ENCODE assay signal across 9 cellular contexts in genomic region chr11:62669420-62670161, GRCh38. TPM values are rescaled to one million over a fixed set of nuclear protein-coding genes. Genes with fewer than 3 reads are reported as not detected.
A peak's percentile ranks its signal among the peaks of the same experiment; 100 is the strongest.
DNase-seq lines count a peak whose midpoint lies in the region; ATAC-seq, FAIRE-seq and TF ChIP-seq lines count a peak whose summit lies in the region.
"Had no signal": no experiment of that assay in that cellular context is flagged by ENCODE, and none has a peak within 500 bp of the region (broad histone marks: within the 10 kb centered on the region; RNA-seq: fewer than 3 reads in every experiment).

No MANE protein-coding gene starts in this region.

- peak in 2 of 5 donors; percentile 14 to 29 for DNase-seq in heart left ventricle
- DNase-seq in Right ventricle myocardium superior: no peak
- DNase-seq in RWPE1 (ENCODE audit: low spot score): no peak
- DNase-seq in foreskin fibroblast: peak; percentile 34 to 60
- DNase-seq in stomach: no peak
- DNase-seq in activated CD4-positive, CD25-positive, alpha-beta regulatory T cell treated with anti-CD3 and anti-CD28 coated beads, Interleukin-2, amount 50 U/mL, for 72 hours: no peak
- DNase-seq in urothelium cell line (ENCODE audit: low spot score): no peak
- DNase-seq in hypothalamus (lab: John Stamatoyannopoulos, UW): no peak
- DNase-seq: DMS153 had no signal

- TF ChIP-seq POLR2A in heart left ventricle (IDR thresholded peaks at IDR 0.05) (no peak), stomach (IDR thresholded peaks at IDR 0.05) (no peak)

- 72 to 80% (median 77%) methylated on average over 4 of the region's 4 CpGs for WGBS in heart left ventricle, 4 donors
- 50 to 76% (median 55%) methylated on average over 4 of the region's 4 CpGs for WGBS in stomach, 5 donors

- TF ChIP-seq CTCF in heart left ventricle (IDR thresholded peaks at IDR 0.05) (no peak), RWPE1 (conservative IDR thresholded peaks at IDR 0.05; ENCODE audit: low read depth) (no peak), foreskin fibroblast (IDR thresholded peaks at IDR 0.05; ENCODE audit: low read depth, low read length) (no peak), stomach (IDR thresholded peaks at IDR 0.05) (no peak)

- H3K27me3 ChIP-seq in heart left ventricle: no peaks in the 10 kb centered on the region
- no peaks in the 10 kb centered on the region for H3K27me3 ChIP-seq in stomach

- H3K4me3 ChIP-seq in heart left ventricle (no peak overlapping the region), foreskin fibroblast (ENCODE audit: low read depth in 1 of 2, low read length in 2 of 2) (no peak overlapping the region), stomach (no peak overlapping the region)

- intact Hi-C loops in heart left ventricle (cut with DNase I): loop anchor here in 2 of 10 donors (5.0 kb wide), 1 partner anchor 38 kb away; the partner anchor contains the start of genes BSCL2 (in 2 of the 2) and GNG3 (in 2 of the 2)
- intact Hi-C loops in Right ventricle myocardium superior (cut with DNase I): no loop called here
- intact Hi-C loops in stomach (cut with DNase I; ENCODE audit: low total_unique reads): no loop called here

- peak overlapping the region in 7 of 12 donors; percentile 4 to 97 (median 10) for H3K27ac ChIP-seq in heart left ventricle
- H3K27ac ChIP-seq in RWPE1: peak overlapping the region; percentile 94
- H3K27ac ChIP-seq in stomach: peak overlapping the region; percentile 11 to 95 (median 69)

- H3K4me1 ChIP-seq in heart left ventricle (peaks cover 5 to 63% (median 43%) of the 10 kb centered on the region in 12 donors), stomach (peaks cover 53 to 74% (median 72%) of the 10 kb centered on the region in 4 donors)

- POLR2A ChIA-PET in RWPE1 (lab: Yijun Ruan, JAX; ENCODE audit: low non-redundant PET): interaction anchor here (0.7 to 0.8 kb wide), 2 partner anchors 15 to 96 kb away, joined by 3 to 4 read pairs; partner anchors contain the start of gene EEF1G

- no peak for TF ChIP-seq EP300 in stomach (IDR thresholded peaks at IDR 0.05)

- CTCF ChIA-PET in RWPE1 (lab: Yijun Ruan, JAX): interaction anchor here (0.6 kb wide), 2 partner anchors 24 to 75 kb away, joined by 4 to 6 read pairs; no protein-coding TSS in a partner anchor

- H3K9me3 ChIP-seq in heart left ventricle (no peaks in the 10 kb centered on the region), stomach (no peaks in the 10 kb centered on the region)

- H3K36me3 ChIP-seq in heart left ventricle: peaks cover 0 to 34% (median 28%) of the 10 kb centered on the region in 9 donors
- peaks cover 0 to 30% (median 24%) of the 10 kb centered on the region in 4 donors for H3K36me3 ChIP-seq in stomach

- FAIRE-seq in urothelium cell line (lab: Jason Lieb, UNC): no peak

- ATAC-seq in heart left ventricle: no peak
- no peak for ATAC-seq in Right ventricle myocardium superior (ENCODE audit: poor library complexity)

RNA-seq across cellular contexts. Expression of gene UQCC3, which starts 1.9 kb away (rescaled TPM):
- total RNA-seq in heart left ventricle (1 to 10 TPM; 5.3 to 8.8 (median 5.9) TPM), Right ventricle myocardium superior (7.8 TPM), stomach (10 to 100 TPM in 2 of 5 donors, 1 to 10 TPM in 3; 4.2 to 49.8 (median 8.1) TPM)
- polyA plus RNA-seq in heart left ventricle (10 to 100 TPM; 11.5 to 15.8 TPM), stomach (10 to 100 TPM; 16.2 to 30.3 (median 20.9) TPM)

RNA-seq across cellular contexts. Expression of gene LBHD1, which starts 2.5 kb away (rescaled TPM):
- total RNA-seq in heart left ventricle: 1 to 10 TPM; 1.8 to 6.3 (median 2.9) TPM
- polyA plus RNA-seq in heart left ventricle: 1 to 10 TPM; 1.4 to 1.8 TPM
- total RNA-seq in Right ventricle myocardium superior: 3.2 TPM
- total RNA-seq in stomach: 10 to 100 TPM in 3 of 5 donors, 1 to 10 TPM in 1, under 1 TPM in 1; 0.45 to 56.6 (median 10.3) TPM
- polyA plus RNA-seq in stomach: 1 to 10 TPM; 4.9 to 6.8 (median 5.5) TPM

RNA-seq across cellular contexts. Expression of gene CSKMT, which starts 4.5 kb away (rescaled TPM):
- total RNA-seq in heart left ventricle: 1 to 10 TPM in 7 of 9 donors, under 1 TPM in 2; 0.38 to 8.7 (median 4.2) TPM
- 1 to 10 TPM; 4.4 to 6.6 TPM for polyA plus RNA-seq in heart left ventricle
- total RNA-seq in Right ventricle myocardium superior: 3.7 TPM
- 1 to 10 TPM in 4 of 5 donors, not detected in 1; 3.5 to 7.6 (median 4.9) TPM for total RNA-seq in stomach
- 10 to 100 TPM in 2 of 3 donors, 1 to 10 TPM in 1; 8.7 to 25.5 (median 19.9) TPM for polyA plus RNA-seq in stomach

RNA-seq across cellular contexts. Expression of gene C11orf98, which starts 4.6 kb away (rescaled TPM):
- total RNA-seq in heart left ventricle: 10 to 100 TPM; 24.0 to 56.2 (median 28.5) TPM
- polyA plus RNA-seq in heart left ventricle: 100 to 1,000 TPM in 1 of 2 donors, 10 to 100 TPM in 1; 75.1 to 191 TPM
- 30.4 TPM for total RNA-seq in Right ventricle myocardium superior
- 10 to 100 TPM in 4 of 5 donors, 1 to 10 TPM in 1; 5.8 to 58.2 (median 27.2) TPM for total RNA-seq in stomach
- 100 to 1,000 TPM; 112 to 179 (median 139) TPM for polyA plus RNA-seq in stomach

RNA-seq across cellular contexts. Expression of gene UBXN1, which starts 9.3 kb away (rescaled TPM):
- total RNA-seq in heart left ventricle (100 to 1,000 TPM in 1 of 9 donors, 10 to 100 TPM in 8; 69.2 to 116 (median 83.1) TPM), Right ventricle myocardium superior (82.2 TPM), stomach (100 to 1,000 TPM in 3 of 5 donors, 10 to 100 TPM in 2; 78.6 to 236 (median 151) TPM)
- polyA plus RNA-seq in heart left ventricle (100 to 1,000 TPM in 1 of 2 donors, 10 to 100 TPM in 1; 88.7 to 188 TPM), stomach (100 to 1,000 TPM; 113 to 236 (median 194) TPM)

Comparison
In these comparisons a context has a peak if more than half of its experiments do, and no peak if none do; other contexts are left out.
1. DNase-seq: peak in foreskin fibroblast (2 of 2); none in Right ventricle myocardium superior (single experiment), RWPE1 (single experiment), stomach (single experiment), activated CD4-positive, CD25-positive, alpha-beta regulatory T cell treated with anti-CD3 and anti-CD28 coated beads, Interleukin-2, amount 50 U/mL, for 72 hours (single experiment), urothelium cell line (single experiment) and hypothalamus (0 of 51).
2. H3K27ac ChIP-seq: peak in every context shown above with its lines; median percentile 94 in RWPE1; 69 in stomach; 10 in heart left ventricle.